17 cellular contexts compared by ENCODE assay signal in genomic region chr9:124781967-124782660, GRCh38. TPM values are rescaled to one million over a fixed set of nuclear protein-coding genes. Genes with fewer than 3 reads are reported as not detected.
DNase-seq lines count a peak whose midpoint lies in the region; ATAC-seq and TF ChIP-seq lines count a peak whose summit lies in the region.
"Had no signal": no experiment of that assay in that cellular context is flagged by ENCODE, and none has a peak within 500 bp of the region (broad histone marks: within the 10 kb centered on the region; RNA-seq: fewer than 3 reads in every experiment).

No MANE protein-coding gene starts in this region.

- H3K27ac Mint-ChIP-seq in GM23338 (peak overlapping the region; percentile 40; the same call in 1 of the 2 replicates), WTC11 (no peak overlapping the region)
- H3K27ac Mint-ChIP-seq: activated T-helper 17 cell treated with anti-CD3 and anti-CD28 coated beads, Interleukin-2, amount 50 U/mL, for 72 hours; stimulated activated naive CD8-positive, alpha-beta T cell treated with anti-CD3 and anti-CD28 coated beads, Interleukin-15, Interleukin-2, amounts not matched to agents 100 ng/mL and 50 ng/mL, for 24 hours had no signal

- H3K27ac ChIP-seq in GM23338 (ENCODE audit: low read depth): no peak overlapping the region
- H3K27ac ChIP-seq in mesendoderm (ENCODE audit: low read depth, low read length): no peak overlapping the region
- peak overlapping the region; percentile 5 for H3K27ac ChIP-seq in thymus (ENCODE audit: low read depth)
- no peak overlapping the region for H3K27ac ChIP-seq in colonic mucosa
- H3K27ac ChIP-seq: HL-60 had no signal

- H3K4me1 ChIP-seq in GM23338 (ENCODE audit: insufficient read depth) (peaks cover 17% of the 10 kb centered on the region; the same call in 1 of the 2 replicates), mesendoderm (ENCODE audit: control insufficient read depth, low read depth, low read length) (peaks cover 3% of the 10 kb centered on the region), thymus (ENCODE audit: control insufficient read depth, insufficient read depth, low read length) (peaks cover under 1% of the 10 kb centered on the region), colonic mucosa (no peaks in the 10 kb centered on the region)

- no peak for ATAC-seq in GM23338
- no peak for ATAC-seq in WTC11
- ATAC-seq: activated T-helper 17 cell treated with anti-CD3 and anti-CD28 coated beads, Interleukin-2, amount 50 U/mL, for 72 hours; Panc1; SK-N-SH treated with all-trans-retinoic acid at 6 μM for 48 hours had no signal

- H3K79me1 ChIP-seq in mesendoderm (ENCODE audit: low read length): no peaks in the 10 kb centered on the region

- H3K9me2 ChIP-seq in GM23338 (ENCODE audit: insufficient read depth): no peaks in the 10 kb centered on the region

- DNase-seq in GM23338 (ENCODE audit: low spot score): no peak
- DNase-seq in WTC11 (ENCODE audit: low spot score): peak; percentile 6
- DNase-seq in mesendoderm: no peak
- no peak for DNase-seq in SIG-M5 (lab: John Stamatoyannopoulos, UW)
- DNase-seq in MV-4-11 (lab: John Stamatoyannopoulos, UW): no peak
- DNase-seq in colonic mucosa: no peak
- DNase-seq: AML-193; caudate nucleus; effector CD4-positive, alpha-beta T cell; KBM-7; NCI-H1105 had no signal

- H3K27me3 ChIP-seq in GM23338 (ENCODE audit: insufficient read depth): peaks cover 16% of the 10 kb centered on the region
- H3K27me3 ChIP-seq in mesendoderm (ENCODE audit: insufficient read depth, low read length, poor library complexity): no peaks in the 10 kb centered on the region
- peaks cover 14% of the 10 kb centered on the region for H3K27me3 ChIP-seq in thymus (ENCODE audit: control insufficient read depth, insufficient read depth)
- H3K27me3 ChIP-seq in colonic mucosa: peaks cover 6% of the 10 kb centered on the region

- H3K4me3 ChIP-seq in GM23338: no peak overlapping the region
- H3K4me3 ChIP-seq in mesendoderm (ENCODE audit: low read length): no peak overlapping the region
- H3K4me3 ChIP-seq in thymus (ENCODE audit: low read length): no peak overlapping the region
- H3K4me3 ChIP-seq in colonic mucosa: no peak overlapping the region

- no peak overlapping the region for H4K5ac ChIP-seq in mesendoderm (ENCODE audit: low read length)

- H3K36me3 ChIP-seq in GM23338 (ENCODE audit: insufficient read depth) (no peaks in the 10 kb centered on the region), mesendoderm (ENCODE audit: control insufficient read depth, insufficient read depth, low read length) (no peaks in the 10 kb centered on the region), thymus (ENCODE audit: control insufficient read depth, insufficient read depth) (no peaks in the 10 kb centered on the region), colonic mucosa (no peaks in the 10 kb centered on the region)

- no peaks in the 10 kb centered on the region for H3K79me2 ChIP-seq in GM23338 (replicated peaks; ENCODE audit: insufficient read depth)
- H3K79me2 ChIP-seq in mesendoderm (ENCODE audit: control insufficient read depth, insufficient read depth, low read length): no peaks in the 10 kb centered on the region

- H3K9me3 ChIP-seq in thymus (ENCODE audit: control insufficient read depth): no peaks in the 10 kb centered on the region
- no peaks in the 10 kb centered on the region for H3K9me3 ChIP-seq in colonic mucosa

- WGBS in mesendoderm (ENCODE audit: extremely low coverage, insufficient coverage, low lambda C conversion rate): no CpG with 5 or more reads among the region's 3 CpGs
- over 99% methylated on average over 3 of the region's 3 CpGs for WGBS in thymus

- H3K4ac ChIP-seq in mesendoderm (ENCODE audit: low read depth, low read length): no peak overlapping the region

- no peak overlapping the region for H3K23ac ChIP-seq in mesendoderm (ENCODE audit: low read length)

- H3K9ac ChIP-seq in mesendoderm (ENCODE audit: low read length) (no peak overlapping the region), colonic mucosa (ENCODE audit: low read depth in 2 of 2, low read length in 2 of 2) (no peak overlapping the region)

- H2BK120ac ChIP-seq in mesendoderm (ENCODE audit: low read depth, low read length): no peak overlapping the region

- H3K36me3 Mint-ChIP-seq in GM23338 (ENCODE audit: low read depth) (no peaks in the 10 kb centered on the region; the same call in 2 of the 3 replicates), WTC11 (no peaks in the 10 kb centered on the region)

- H3K27me3 Mint-ChIP-seq in GM23338 (ENCODE audit: insufficient read depth, low read depth, poor library complexity) (peaks cover 24% of the 10 kb centered on the region), WTC11 (ENCODE audit: low read depth) (peaks cover 13% of the 10 kb centered on the region)
- H3K27me3 Mint-ChIP-seq: activated T-helper 17 cell treated with anti-CD3 and anti-CD28 coated beads, Interleukin-2, amount 50 U/mL, for 72 hours had no signal

- H3F3A ChIP-seq in GM23338 (replicated peaks; ENCODE audit: low read depth): peaks cover 6% of the 10 kb centered on the region; the same call in 1 of the 2 replicates

- H2AFZ ChIP-seq in GM23338: no peak overlapping the region

- H4K20me1 ChIP-seq in GM23338 (replicated peaks; ENCODE audit: insufficient read depth): no peaks in the 10 kb centered on the region

- CTCF ChIA-PET in WTC11 (lab: Charles Lee): interaction anchor here (0.6 to 2.6 kb wide), 8 partner anchors 7 to 74 kb away, joined by 3 to 15 read pairs (median 4); partner anchors contain the start of genes NR6A1 and WDR38

- H3K18ac ChIP-seq in mesendoderm (ENCODE audit: low read length): no peak overlapping the region

- TF ChIP-seq CTCF in GM23338 (conservative IDR thresholded peaks at IDR 0.05; ENCODE audit: low read depth in 2 of 2) (no peak), WTC11 (IDR thresholded peaks at IDR 0.05) (no peak), colonic mucosa (IDR thresholded peaks at IDR 0.05) (no peak)

- no peaks in the 10 kb centered on the region for H3K9me3 Mint-ChIP-seq in GM23338
- no peaks in the 10 kb centered on the region for H3K9me3 Mint-ChIP-seq in WTC11
- H3K9me3 Mint-ChIP-seq: activated T-helper 17 cell treated with anti-CD3 and anti-CD28 coated beads, Interleukin-2, amount 50 U/mL, for 72 hours; stimulated activated naive CD8-positive, alpha-beta T cell treated with anti-CD3 and anti-CD28 coated beads, Interleukin-15, Interleukin-2, amounts not matched to agents 100 ng/mL and 50 ng/mL, for 24 hours had no signal

- no peak overlapping the region for H2AK5ac ChIP-seq in mesendoderm (ENCODE audit: low read length)

- H3K4me3 Mint-ChIP-seq in GM23338 (no peak overlapping the region), WTC11 (no peak overlapping the region)
- H3K4me3 Mint-ChIP-seq: activated T-helper 17 cell treated with anti-CD3 and anti-CD28 coated beads, Interleukin-2, amount 50 U/mL, for 72 hours; stimulated activated naive CD8-positive, alpha-beta T cell treated with anti-CD3 and anti-CD28 coated beads, Interleukin-15, Interleukin-2, amounts not matched to agents 100 ng/mL and 50 ng/mL, for 24 hours had no signal

- H2BK5ac ChIP-seq in mesendoderm (ENCODE audit: low read length): no peak overlapping the region

- no peak overlapping the region for H2BK15ac ChIP-seq in mesendoderm (replicated peaks; ENCODE audit: low read depth)

- no peak overlapping the region for H4K8ac ChIP-seq in mesendoderm (ENCODE audit: low read depth, low read length)

- peak overlapping the region; percentile 3 for H3K56ac ChIP-seq in mesendoderm (ENCODE audit: low read length)

- POLR2A ChIA-PET in WTC11 (lab: Charles Lee): no interaction called here

- intact Hi-C loops in colonic mucosa (cut with DNase I): no loop called here

- H3K4me2 ChIP-seq in GM23338 (no peak overlapping the region), mesendoderm (ENCODE audit: low read length) (no peak overlapping the region)

- peaks cover 24% of the 10 kb centered on the region for H3K4me1 Mint-ChIP-seq in GM23338
- peaks cover 20% of the 10 kb centered on the region for H3K4me1 Mint-ChIP-seq in WTC11
- H3K4me1 Mint-ChIP-seq: activated T-helper 17 cell treated with anti-CD3 and anti-CD28 coated beads, Interleukin-2, amount 50 U/mL, for 72 hours had no signal

TF ChIP-seq in GM23338, 12 proteins besides CTCF, POLR2A, EP300 and RAD21:
- TF ChIP-seq EZH2 (IDR thresholded peaks at IDR 0.05; ENCODE audit: low read depth, unreplicated experiment) (no peak), ZNF114 (CRISPR knock-in tag; IDR thresholded peaks at IDR 0.05) (no peak), JUNB (IDR thresholded peaks at IDR 0.05; ENCODE audit: unreplicated experiment) (no peak)

TF ChIP-seq in WTC11, 78 proteins besides CTCF, POLR2A, EP300 and RAD21:
- TF ChIP-seq ZNF232 (CRISPR knock-in tag; IDR thresholded peaks at IDR 0.05) (no peak), ATF6 (CRISPR knock-in tag; IDR thresholded peaks at IDR 0.05) (0 out of 2 replicates have a peak, but pooled peaks have one; percentile 17), GTF2I (CRISPR knock-in tag; conservative IDR thresholded peaks at IDR 0.05) (0 out of 2 replicates have a peak, but pooled peaks have one; percentile 47)

RNA-seq across cellular contexts. Expression of gene OLFML2A, which starts 5.2 kb away (rescaled TPM):
- 6.4 and 6.7 TPM in 2 replicates for total RNA-seq in GM23338 (2014; rRNA removed; shearing (Covaris generic))
- polyA plus RNA-seq in GM23338 (2016; fragmentation: Nextera tagmentation; extraction: Ambion mirVana): 1.1 TPM in 2 replicates
- total RNA-seq in WTC11 (2021): 6.7 to 11.6 TPM (median 11.2 TPM) in 3 replicates
- polyA plus RNA-seq in mesendoderm (2013, experiment 1 of 2): 2.1 TPM
- polyA plus RNA-seq in mesendoderm (2013, experiment 2 of 2): 2.4 TPM
- polyA plus RNA-seq in thymus: 3.1 TPM
- total RNA-seq in colonic mucosa: 10 to 100 TPM in 1 of 2 donors, 1 to 10 TPM in 1; 2.9 to 12.1 TPM
- total RNA-seq: activated T-helper 17 cell treated with anti-CD3 and anti-CD28 coated beads, Interleukin-2, amount 50 U/mL, for 72 hours had no signal

RNA-seq across cellular contexts. Expression of gene NR6A1, which starts 11.0 kb away (rescaled TPM):
- total RNA-seq in GM23338 (2014; rRNA removed; shearing (Covaris generic)): 125 and 139 TPM in 2 replicates
- 40.9 and 44.2 TPM in 2 replicates for polyA plus RNA-seq in GM23338 (2016; fragmentation: Nextera tagmentation; extraction: Ambion mirVana)
- total RNA-seq in WTC11 (2021): 164 to 222 TPM (median 218 TPM) in 3 replicates
- 58.7 TPM for polyA plus RNA-seq in mesendoderm (2013, experiment 1 of 2)
- 58.1 TPM for polyA plus RNA-seq in mesendoderm (2013, experiment 2 of 2)
- polyA plus RNA-seq in thymus: 0.52 TPM
- 1 to 10 TPM; 4.8 to 4.9 TPM for total RNA-seq in colonic mucosa

Comparison
In these comparisons a context has a peak if more than half of its experiments do, and no peak if none do; other contexts are left out.
1. RNA of gene NR6A1, which starts 11.0 kb away (total RNA-seq): 164 to 222 TPM in WTC11 and 125 to 139 TPM in GM23338; 4.8 to 4.9 TPM in colonic mucosa; every median in the first group is over 10 times any median in the second.